Comparison of ENCODE assay signal across 1 cellular context in genomic region chr7:133081119-133081604, GRCh38.
TF ChIP-seq lines count a peak whose summit lies in the region.

No MANE protein-coding gene starts in this region.

TF ChIP-seq in K562, 482 proteins besides CTCF, POLR2A, EP300 and RAD21 (continued from another document):
- TF ChIP-seq, protein P1, sequence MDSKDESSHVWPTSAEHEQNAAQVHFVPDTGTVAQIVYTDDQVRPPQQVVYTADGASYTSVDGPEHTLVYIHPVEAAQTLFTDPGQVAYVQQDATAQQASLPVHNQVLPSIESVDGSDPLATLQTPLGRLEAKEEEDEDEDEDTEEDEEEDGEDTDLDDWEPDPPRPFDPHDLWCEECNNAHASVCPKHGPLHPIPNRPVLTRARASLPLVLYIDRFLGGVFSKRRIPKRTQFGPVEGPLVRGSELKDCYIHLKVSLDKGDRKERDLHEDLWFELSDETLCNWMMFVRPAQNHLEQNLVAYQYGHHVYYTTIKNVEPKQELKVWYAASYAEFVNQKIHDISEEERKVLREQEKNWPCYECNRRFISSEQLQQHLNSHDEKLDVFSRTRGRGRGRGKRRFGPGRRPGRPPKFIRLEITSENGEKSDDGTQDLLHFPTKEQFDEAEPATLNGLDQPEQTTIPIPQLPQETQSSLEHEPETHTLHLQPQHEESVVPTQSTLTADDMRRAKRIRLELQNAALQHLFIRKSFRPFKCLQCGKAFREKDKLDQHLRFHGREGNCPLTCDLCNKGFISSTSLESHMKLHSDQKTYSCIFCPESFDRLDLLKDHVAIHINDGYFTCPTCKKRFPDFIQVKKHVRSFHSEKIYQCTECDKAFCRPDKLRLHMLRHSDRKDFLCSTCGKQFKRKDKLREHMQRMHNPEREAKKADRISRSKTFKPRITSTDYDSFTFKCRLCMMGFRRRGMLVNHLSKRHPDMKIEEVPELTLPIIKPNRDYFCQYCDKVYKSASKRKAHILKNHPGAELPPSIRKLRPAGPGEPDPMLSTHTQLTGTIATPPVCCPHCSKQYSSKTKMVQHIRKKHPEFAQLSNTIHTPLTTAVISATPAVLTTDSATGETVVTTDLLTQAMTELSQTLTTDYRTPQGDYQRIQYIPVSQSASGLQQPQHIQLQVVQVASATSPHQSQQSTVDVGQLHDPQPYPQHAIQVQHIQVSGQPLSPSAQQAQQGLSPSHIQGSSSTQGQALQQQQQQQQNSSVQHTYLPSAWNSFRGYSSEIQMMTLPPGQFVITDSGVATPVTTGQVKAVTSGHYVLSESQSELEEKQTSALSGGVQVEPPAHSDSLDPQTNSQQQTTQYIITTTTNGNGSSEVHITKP (IDR thresholded peaks at IDR 0.05; ENCODE audit: partially characterized antibody): peak; percentile 50
- TF ChIP-seq NFIX (CRISPR knock-in tag; IDR thresholded peaks at IDR 0.05; ENCODE audit: low read depth): no peak
- TF ChIP-seq TCF7 (IDR thresholded peaks at IDR 0.05; ENCODE audit: borderline replicate concordance): no peak
- no peak for TF ChIP-seq GTF2F1 (IDR thresholded peaks at IDR 0.05; ENCODE audit: low read depth, low read length)
- TF ChIP-seq ZNF592 (IDR thresholded peaks at IDR 0.05): 0 out of 2 replicates have a peak, but pooled peaks have one; percentile 22
- TF ChIP-seq RBM25 (IDR thresholded peaks at IDR 0.05; ENCODE audit: low read depth, low read length, severe bottlenecking): peak; percentile 78
- no peak for TF ChIP-seq L3MBTL2 (IDR thresholded peaks at IDR 0.05)
- TF ChIP-seq EGR1 (conservative IDR thresholded peaks at IDR 0.05): peak; percentile 95
- peak; percentile 55 for TF ChIP-seq TCF3 (CRISPR knock-in tag; IDR thresholded peaks at IDR 0.05)
- TF ChIP-seq TGIF2 (CRISPR knock-in tag; IDR thresholded peaks at IDR 0.05): no peak
- no peak for TF ChIP-seq GABPB2 (CRISPR knock-in tag; conservative IDR thresholded peaks at IDR 0.05)
- TF ChIP-seq, protein P2, sequence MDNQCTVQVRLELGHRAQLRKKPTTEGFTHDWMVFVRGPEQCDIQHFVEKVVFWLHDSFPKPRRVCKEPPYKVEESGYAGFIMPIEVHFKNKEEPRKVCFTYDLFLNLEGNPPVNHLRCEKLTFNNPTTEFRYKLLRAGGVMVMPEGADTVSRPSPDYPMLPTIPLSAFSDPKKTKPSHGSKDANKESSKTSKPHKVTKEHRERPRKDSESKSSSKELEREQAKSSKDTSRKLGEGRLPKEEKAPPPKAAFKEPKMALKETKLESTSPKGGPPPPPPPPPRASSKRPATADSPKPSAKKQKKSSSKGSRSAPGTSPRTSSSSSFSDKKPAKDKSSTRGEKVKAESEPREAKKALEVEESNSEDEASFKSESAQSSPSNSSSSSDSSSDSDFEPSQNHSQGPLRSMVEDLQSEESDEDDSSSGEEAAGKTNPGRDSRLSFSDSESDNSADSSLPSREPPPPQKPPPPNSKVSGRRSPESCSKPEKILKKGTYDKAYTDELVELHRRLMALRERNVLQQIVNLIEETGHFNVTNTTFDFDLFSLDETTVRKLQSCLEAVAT (IDR thresholded peaks at IDR 0.05): peak in 1 of 2 experiments; percentile 47; a peak in 1 of 4 replicates
- peak; percentile 75 for TF ChIP-seq POLR2AphosphoS5 (IDR thresholded peaks at IDR 0.05; ENCODE audit: control insufficient read depth, insufficient read depth, low read depth, low read length)
- TF ChIP-seq PTTG1 (tag; IDR thresholded peaks at IDR 0.05; ENCODE audit: low read depth): no peak
- TF ChIP-seq SMARCA4 (IDR thresholded peaks at IDR 0.05): peak; percentile 78
- TF ChIP-seq HDAC1 (IDR thresholded peaks at IDR 0.05): peak in 1 of 2 experiments; percentile 79; a peak in 2 of 4 replicates
- TF ChIP-seq, protein P3, sequence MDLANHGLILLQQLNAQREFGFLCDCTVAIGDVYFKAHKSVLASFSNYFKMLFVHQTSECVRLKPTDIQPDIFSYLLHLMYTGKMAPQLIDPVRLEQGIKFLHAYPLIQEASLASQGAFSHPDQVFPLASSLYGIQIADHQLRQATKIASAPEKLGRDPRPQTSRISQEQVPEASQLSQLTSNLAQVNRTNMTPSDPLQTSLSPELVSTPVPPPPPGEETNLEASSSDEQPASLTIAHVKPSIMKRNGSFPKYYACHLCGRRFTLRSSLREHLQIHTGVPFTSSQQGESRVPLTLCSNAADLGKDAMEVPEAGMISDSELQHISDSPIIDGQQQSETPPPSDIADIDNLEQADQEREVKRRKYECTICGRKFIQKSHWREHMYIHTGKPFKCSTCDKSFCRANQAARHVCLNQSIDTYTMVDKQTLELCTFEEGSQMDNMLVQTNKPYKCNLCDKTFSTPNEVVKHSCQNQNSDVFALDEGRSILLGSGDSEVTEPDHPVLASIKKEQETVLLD (IDR thresholded peaks at IDR 0.05): 0 out of 2 replicates have a peak, but pooled peaks have one; percentile 18
- TF ChIP-seq KLF16 (IDR thresholded peaks at IDR 0.05): peak; percentile 32; the same call in 1 of the 2 replicates
- TF ChIP-seq KDM1A (IDR thresholded peaks at IDR 0.05): peak; percentile 49 to 74
- no peak for TF ChIP-seq ZNF253 (CRISPR knock-in tag; conservative IDR thresholded peaks at IDR 0.05)
- no peak for TF ChIP-seq MAFK (IDR thresholded peaks at IDR 0.05; ENCODE audit: low read length)
- TF ChIP-seq MYBL2 (IDR thresholded peaks at IDR 0.05; ENCODE audit: low read depth): no peak
- TF ChIP-seq MYBL2 (CRISPR knock-in tag; IDR thresholded peaks at IDR 0.05; ENCODE audit: borderline replicate concordance): no peak
